In the genomic region with DNA sequence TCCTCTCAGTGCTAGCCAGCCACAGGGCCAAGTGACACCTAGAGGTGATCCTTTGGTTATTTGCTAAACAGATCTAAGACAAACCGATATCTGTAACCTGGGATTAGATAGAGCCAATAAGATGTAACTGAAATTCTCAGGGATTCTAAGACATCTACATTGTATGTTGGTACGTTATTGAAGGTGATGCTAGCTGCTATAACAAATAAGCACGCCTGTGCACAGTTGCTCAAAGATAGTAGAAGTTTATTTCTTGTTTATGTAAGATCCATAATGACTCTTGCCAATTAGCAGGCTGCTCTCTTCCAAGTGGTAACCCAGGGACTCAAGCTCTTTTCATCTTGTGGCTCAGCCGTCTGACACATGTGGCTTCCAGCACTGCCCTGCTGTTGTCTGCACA, we compare ENCODE assay signal across 8 cellular contexts.
"Had no signal": no experiment of that assay in that cellular context is flagged by ENCODE, and none has a peak within 500 bp of the region (broad histone marks: within the 10 kb centered on the region; RNA-seq: fewer than 3 reads in every experiment).

No MANE protein-coding gene starts in this region.

- FAIRE-seq: G401.6, GM12878, GM12891, GM12892, GM18507, GM19239 had no signal

- ATAC-seq: GM12878 had no signal

- H3K4me3 ChIP-seq: GM12878 had no signal

- DNase-seq: GDM1, GF-D8 had no signal
